ENCODE assay signal across 2 cellular contexts in genomic region chr7:11261470-11261869, GRCh38.
TF ChIP-seq lines count a peak whose summit lies in the region.

No MANE protein-coding gene starts in this region.

TF ChIP-seq in HCT116, 20 proteins besides CTCF, POLR2A, EP300 and RAD21:
- no peak; the same call in 1 of the 2 replicates for TF ChIP-seq FOSL1 (IDR thresholded peaks at IDR 0.05; ENCODE audit: low read depth)
- no peak for TF ChIP-seq CBX3 (IDR thresholded peaks at IDR 0.05; ENCODE audit: low read depth)
- TF ChIP-seq YY1 (IDR thresholded peaks at IDR 0.05; ENCODE audit: extremely low read depth, insufficient replicate concordance, low read depth, low read length), result no peak
- no peak for TF ChIP-seq ELF1 (IDR thresholded peaks at IDR 0.05; ENCODE audit: borderline replicate concordance, low read depth)
- no peak for TF ChIP-seq EZH2 (IDR thresholded peaks at IDR 0.05)

TF ChIP-seq in SK-N-SH, 30 proteins besides CTCF, POLR2A, EP300 and RAD21:
- TF ChIP-seq NFIC (IDR thresholded peaks at IDR 0.05; ENCODE audit: borderline replicate concordance) (peak; percentile 6; the same call in 1 of the 2 replicates), FOXJ3 (CRISPR knock-in tag; IDR thresholded peaks at IDR 0.05) (0 out of 2 replicates have a peak, but pooled peaks have one; percentile 39), SMC3 (IDR thresholded peaks at IDR 0.05; ENCODE audit: low read depth, low read length) (no peak), RXRA (IDR thresholded peaks at IDR 0.05; ENCODE audit: borderline replicate concordance, low read depth) (no peak), CHD2 (IDR thresholded peaks at IDR 0.05; ENCODE audit: low read length, partially characterized antibody) (no peak), GATA2 (CRISPR knock-in tag; IDR thresholded peaks at IDR 0.05) (no peak)
